In genomic region chr9:95620722-95621121, GRCh38 we compare ENCODE assay signal across 8 cellular contexts.
"Had no signal": no experiment of that assay in that cellular context is flagged by ENCODE, and none has a peak within 500 bp of the region (broad histone marks: within the 10 kb centered on the region; RNA-seq: fewer than 3 reads in every experiment).

No MANE protein-coding gene starts in this region.

- H3K9me3 Mint-ChIP-seq: GM23338, H9 had no signal

- H3K4me3 ChIP-seq: GM23338 had no signal

- ATAC-seq: GM23338, HepG2 had no signal

- FAIRE-seq: H1, H54, HepG2 had no signal

- DNase-seq: H9, HCEC 1CT had no signal

- H3K27ac ChIP-seq: HL-60 had no signal

- H3K27ac Mint-ChIP-seq: GM23338, H9, IgD-negative memory B cell had no signal

- H3K4me3 Mint-ChIP-seq: GM23338, H9, IgD-negative memory B cell had no signal
